ENCODE assay signal across 32 cellular contexts in the genomic region with DNA sequence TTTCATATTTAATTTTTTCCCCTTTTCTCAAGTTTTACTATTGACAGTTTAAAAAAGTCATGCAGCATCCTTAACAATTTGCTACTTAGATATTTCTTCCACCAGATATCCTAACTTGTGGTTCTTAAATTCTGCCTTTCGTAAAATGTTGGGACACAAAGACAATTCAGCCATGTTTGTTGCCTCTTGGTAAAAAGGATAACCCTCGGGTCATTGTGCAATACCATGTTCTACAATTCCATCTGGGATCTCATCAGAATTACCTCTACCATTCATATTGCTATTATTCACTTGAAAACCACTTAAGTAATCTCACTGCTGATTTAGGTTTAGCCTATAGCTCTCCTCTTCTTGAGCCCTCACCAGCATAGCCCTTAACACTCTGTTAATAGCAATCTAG. TPM values are rescaled to one million over a fixed set of nuclear protein-coding genes. Genes with fewer than 3 reads are reported as not detected.
"Had no signal": no experiment of that assay in that cellular context is flagged by ENCODE, and none has a peak within 500 bp of the region (broad histone marks: within the 10 kb centered on the region; RNA-seq: fewer than 3 reads in every experiment).

No MANE protein-coding gene starts in this region.

- H3K9ac ChIP-seq: SK-N-SH had no signal

- H3K27ac ChIP-seq: brain microvascular endothelial cell, Peyer's patch, SJSA1 had no signal

- H3K9me3 ChIP-seq: MG63, Peyer's patch, SJSA1 had no signal

- ATAC-seq: activated CD8-positive, alpha-beta T cell treated with anti-CD3 and anti-CD28 coated beads for 36 hours; activated T-cell treated with anti-CD3 and anti-CD28 coated beads, Interleukin-2, amount 50 U/mL, for 72 hours; activated T-helper 17 cell treated with anti-CD3 and anti-CD28 coated beads, Interleukin-2, amount 50 U/mL, for 72 hours; PC-3 had no signal

- DNase-seq: activated CD4-positive, alpha-beta T cell treated with anti-CD3 and anti-CD28 coated beads, Interleukin-2, amount 10 ng/mL, durations not matched to agents 24 days and 14 days; activated CD4-positive, alpha-beta T cell treated with anti-CD3 and anti-CD28 coated beads, Interleukin-2, amount 50 U/mL, for 4 hours; activated CD8-positive, alpha-beta T cell treated with anti-CD3 and anti-CD28 coated beads for 36 hours; activated effector memory CD4-positive, alpha-beta T cell treated with anti-CD3 and anti-CD28 coated beads, Interleukin-2, amount 50 U/mL, for 16 hours; activated naive CD4-positive, alpha-beta T cell; activated naive CD4-positive, alpha-beta T cell treated with anti-CD3 and anti-CD28 coated beads, Interleukin-2, amount 50 U/mL, for 16 hours; activated naive CD8-positive, alpha-beta T cell treated with anti-CD3 and anti-CD28 coated beads for 36 hours; activated T-cell treated with anti-CD3 and anti-CD28 coated beads, Interleukin-2, amount 50 U/mL, for 1 hour; activated T-cell treated with anti-CD3 and anti-CD28 coated beads, Interleukin-2, amount 50 U/mL, for 72 hours; amniotic stem cell; aorta; brain microvascular endothelial cell; central memory CD4-positive, alpha-beta T cell; Kasumi-1; MG63; NCI-H1048; NCI-H1105 treated with DMSO at 0.1 percent for 48 hours; NCI-H1436; NCI-H1694 treated with DMSO at 0.1 percent for 48 hours; NCI-H2029; NCI-H345; NCI-H524 treated with DMSO at 0.1 percent for 48 hours; PC-3; Peyer's patch; RPMI8226; SHP77 treated with DMSO at 0.1 percent for 48 hours; SK-N-SH had no signal

- H3K4me3 ChIP-seq: MG63, Peyer's patch, SJSA1 had no signal

- H3K4me2 ChIP-seq: SK-N-SH had no signal

- H3K27me3 ChIP-seq: brain microvascular endothelial cell, MG63, Peyer's patch, SJSA1 had no signal

- FAIRE-seq: TTC549 had no signal

- H3K36me3 ChIP-seq: brain microvascular endothelial cell, MG63, Peyer's patch, SJSA1 had no signal

- H3K9me2 ChIP-seq: SK-N-SH had no signal

- H3K4me1 ChIP-seq: SJSA1 had no signal

RNA-seq across cellular contexts. Expression of gene REG1B, which starts 13.2 kb away (rescaled TPM):
- total RNA-seq: activated CD4-positive, alpha-beta T cell treated with anti-CD3 and anti-CD28 coated beads, Interleukin-2, amount 10 ng/mL, durations not matched to agents 24 days and 14 days; activated CD8-positive, alpha-beta memory T cell treated with anti-CD3 and anti-CD28 coated beads for 36 hours; activated CD8-positive, alpha-beta T cell treated with anti-CD3 and anti-CD28 coated beads for 36 hours; activated naive CD8-positive, alpha-beta T cell treated with anti-CD3 and anti-CD28 coated beads for 36 hours; activated T-cell treated with anti-CD3 and anti-CD28 coated beads, Interleukin-2, amount 50 U/mL, for 72 hours; activated T-helper 17 cell treated with anti-CD3 and anti-CD28 coated beads, Interleukin-2, amount 50 U/mL, for 72 hours; NCI-H460; PC-3; SJSA1 had no signal
- polyA plus RNA-seq: SK-N-SH had no signal

RNA-seq across cellular contexts. Expression of gene REG1A, which starts 19.3 kb away (rescaled TPM):
- total RNA-seq: activated CD4-positive, alpha-beta T cell treated with anti-CD3 and anti-CD28 coated beads, Interleukin-2, amount 10 ng/mL, durations not matched to agents 24 days and 14 days; activated CD8-positive, alpha-beta memory T cell treated with anti-CD3 and anti-CD28 coated beads for 36 hours; activated CD8-positive, alpha-beta T cell treated with anti-CD3 and anti-CD28 coated beads for 36 hours; activated naive CD8-positive, alpha-beta T cell treated with anti-CD3 and anti-CD28 coated beads for 36 hours; activated T-cell treated with anti-CD3 and anti-CD28 coated beads, Interleukin-2, amount 50 U/mL, for 72 hours; activated T-helper 17 cell treated with anti-CD3 and anti-CD28 coated beads, Interleukin-2, amount 50 U/mL, for 72 hours; NCI-H460; PC-3; SJSA1 had no signal
- polyA plus RNA-seq: SK-N-SH had no signal

RNA-seq across cellular contexts. Expression of gene REG3A, which starts 58.5 kb away (rescaled TPM):
- total RNA-seq: activated CD4-positive, alpha-beta T cell treated with anti-CD3 and anti-CD28 coated beads, Interleukin-2, amount 10 ng/mL, durations not matched to agents 24 days and 14 days; activated CD8-positive, alpha-beta memory T cell treated with anti-CD3 and anti-CD28 coated beads for 36 hours; activated CD8-positive, alpha-beta T cell treated with anti-CD3 and anti-CD28 coated beads for 36 hours; activated naive CD8-positive, alpha-beta T cell treated with anti-CD3 and anti-CD28 coated beads for 36 hours; activated T-cell treated with anti-CD3 and anti-CD28 coated beads, Interleukin-2, amount 50 U/mL, for 72 hours; activated T-helper 17 cell treated with anti-CD3 and anti-CD28 coated beads, Interleukin-2, amount 50 U/mL, for 72 hours; NCI-H460; PC-3; SJSA1 had no signal
- polyA plus RNA-seq: SK-N-SH had no signal
